10 cellular contexts compared by ENCODE assay signal in genomic region chr12:105740970-105741725, GRCh38.
DNase-seq lines count a peak whose midpoint lies in the region; ATAC-seq and TF ChIP-seq lines count a peak whose summit lies in the region.
"Had no signal": no experiment of that assay in that cellular context is flagged by ENCODE, and none has a peak within 500 bp of the region (broad histone marks: within the 10 kb centered on the region; RNA-seq: fewer than 3 reads in every experiment).

No MANE protein-coding gene starts in this region.

- no peaks in the 10 kb centered on the region for H3K27me3 ChIP-seq in left ventricle myocardium inferior (ENCODE audit: low read depth)
- H3K27me3 ChIP-seq in skeletal muscle satellite cell (ENCODE audit: control insufficient read depth, insufficient read depth, low read length) = no peaks in the 10 kb centered on the region
- H3K27me3 ChIP-seq in effector memory CD4-positive, alpha-beta T cell (replicated peaks; ENCODE audit: control insufficient read depth, insufficient read depth, low read length, poor library complexity, severe bottlenecking) = no peaks in the 10 kb centered on the region
- no peaks in the 10 kb centered on the region for H3K27me3 ChIP-seq in SJCRH30

- intact Hi-C loops in left ventricle myocardium inferior (cut with micrococcal nuclease) = no loop called here

- no peak overlapping the region for H3K4me3 ChIP-seq in left ventricle myocardium inferior
- H3K4me3 ChIP-seq in skeletal muscle satellite cell (ENCODE audit: low read length) = no peak overlapping the region
- H3K4me3 ChIP-seq in effector memory CD4-positive, alpha-beta T cell (ENCODE audit: insufficient read depth, low read depth, low read length, poor library complexity, severe bottlenecking) = no peak overlapping the region
- no peak overlapping the region for H3K4me3 ChIP-seq in SJCRH30

- no peaks in the 10 kb centered on the region for H3K36me3 ChIP-seq in left ventricle myocardium inferior
- no peaks in the 10 kb centered on the region for H3K36me3 ChIP-seq in skeletal muscle satellite cell (ENCODE audit: insufficient read depth, low read length)
- no peaks in the 10 kb centered on the region for H3K36me3 ChIP-seq in effector memory CD4-positive, alpha-beta T cell (ENCODE audit: control insufficient read depth, insufficient read depth, low read length)
- no peaks in the 10 kb centered on the region for H3K36me3 ChIP-seq in SJCRH30

- peaks cover 59% of the 10 kb centered on the region for H3K4me1 ChIP-seq in left ventricle myocardium inferior
- peaks cover 13% of the 10 kb centered on the region for H3K4me1 ChIP-seq in skeletal muscle satellite cell (ENCODE audit: control insufficient read depth, insufficient read depth, low read length)
- no peaks in the 10 kb centered on the region for H3K4me1 ChIP-seq in effector memory CD4-positive, alpha-beta T cell (ENCODE audit: control insufficient read depth, insufficient read depth, low read length, poor library complexity, severe bottlenecking)
- peaks cover 4% of the 10 kb centered on the region; the same call in 1 of the 2 replicates for H3K4me1 ChIP-seq in SJCRH30

- H3K4me2 ChIP-seq in skeletal muscle satellite cell (ENCODE audit: low read length) = peak overlapping the region; percentile 3

- DNase-seq in H4 (ENCODE audit: low spot score) (peak; percentile 8), left ventricle myocardium inferior (peak; percentile 67), SJCRH30 (no peak), ureter (ENCODE audit: low spot score) (no peak)
- no peak for DNase-seq in effector memory CD4-positive, alpha-beta T cell
- no peak for DNase-seq in activated CD4-positive, alpha-beta T cell treated with anti-CD3 and anti-CD28 coated beads, Interleukin-2, amount 50 U/mL, for 4 hours
- DNase-seq: T-helper 17 cell had no signal

- H3K27ac ChIP-seq in left ventricle myocardium inferior (replicated peaks) = peak overlapping the region; percentile 70
- H3K27ac ChIP-seq in effector memory CD4-positive, alpha-beta T cell (ENCODE audit: insufficient read depth, low read length, poor library complexity, severe bottlenecking) = no peak overlapping the region
- H3K27ac ChIP-seq in SJCRH30 = no peak overlapping the region
- H3K27ac ChIP-seq: epithelial cell of prostate had no signal

- no peak overlapping the region for H3K9ac ChIP-seq in skeletal muscle satellite cell (ENCODE audit: low read depth, low read length)

- H3K9me3 ChIP-seq in left ventricle myocardium inferior (replicated peaks) (no peaks in the 10 kb centered on the region), skeletal muscle satellite cell (replicated peaks; ENCODE audit: low read length) (no peaks in the 10 kb centered on the region), SJCRH30 (replicated peaks) (no peaks in the 10 kb centered on the region)
- no peaks in the 10 kb centered on the region for H3K9me3 ChIP-seq in effector memory CD4-positive, alpha-beta T cell (ENCODE audit: control insufficient read depth, low read length)

- no peak for TF ChIP-seq CTCF in left ventricle myocardium inferior (IDR thresholded peaks at IDR 0.05; ENCODE audit: borderline replicate concordance)

- ATAC-seq in SK-N-SH treated with all-trans-retinoic acid at 6 μM for 48 hours = peak; percentile 78
- ATAC-seq: T-helper 17 cell had no signal

TF ChIP-seq in SK-N-SH treated with all-trans-retinoic acid at 6 μM for 48 hours, 23 proteins besides CTCF, POLR2A, EP300 and RAD21:
- TF ChIP-seq BACH2 (CRISPR knock-in tag; IDR thresholded peaks at IDR 0.05; ENCODE audit: borderline replicate concordance) = no peak
- TF ChIP-seq POU6F1 (CRISPR knock-in tag; IDR thresholded peaks at IDR 0.05; ENCODE audit: borderline replicate concordance, low read depth) = no peak
- no peak for TF ChIP-seq ZC3H10 (CRISPR knock-in tag; IDR thresholded peaks at IDR 0.05)
- no peak for TF ChIP-seq ZFP3 (CRISPR knock-in tag; IDR thresholded peaks at IDR 0.05)
- TF ChIP-seq ESRRG (CRISPR knock-in tag; IDR thresholded peaks at IDR 0.05) = no peak
- no peak for TF ChIP-seq CSDC2 (CRISPR knock-in tag; IDR thresholded peaks at IDR 0.05)
- no peak for TF ChIP-seq ARNTL (CRISPR knock-in tag; IDR thresholded peaks at IDR 0.05; ENCODE audit: borderline replicate concordance, low read depth)
- TF ChIP-seq PPARA (CRISPR knock-in tag; IDR thresholded peaks at IDR 0.05; ENCODE audit: borderline replicate concordance) = no peak
- no peak for TF ChIP-seq TCF4 (CRISPR knock-in tag; IDR thresholded peaks at IDR 0.05; ENCODE audit: borderline replicate concordance)
- no peak for TF ChIP-seq ZNF8 (CRISPR knock-in tag; IDR thresholded peaks at IDR 0.05)
- no peak for TF ChIP-seq OSR1 (CRISPR knock-in tag; IDR thresholded peaks at IDR 0.05)
- no peak for TF ChIP-seq ZNF565 (CRISPR knock-in tag; conservative IDR thresholded peaks at IDR 0.05; ENCODE audit: low read depth)
- no peak for TF ChIP-seq ZFP30 (CRISPR knock-in tag; IDR thresholded peaks at IDR 0.05)
- no peak for TF ChIP-seq TSHZ2 (CRISPR knock-in tag; IDR thresholded peaks at IDR 0.05)

Comparison
In these comparisons a context has a peak if more than half of its experiments do, and no peak if none do; other contexts are left out.
1. DNase-seq: peak in H4 (single experiment) and left ventricle myocardium inferior (single experiment); none in effector memory CD4-positive, alpha-beta T cell (0 of 3), activated CD4-positive, alpha-beta T cell treated with anti-CD3 and anti-CD28 coated beads, Interleukin-2, amount 50 U/mL, for 4 hours (0 of 2), SJCRH30 (0 of 2) and ureter (single experiment).